11 cellular contexts compared by ENCODE assay signal in genomic region chr19:15508035-15508710, GRCh38. TPM values are rescaled to one million over a fixed set of nuclear protein-coding genes. Genes with fewer than 3 reads are reported as not detected.
DNase-seq lines count a peak whose midpoint lies in the region; ATAC-seq, FAIRE-seq and TF ChIP-seq lines count a peak whose summit lies in the region.
"Had no signal": no experiment of that assay in that cellular context is flagged by ENCODE, and none has a peak within 500 bp of the region (broad histone marks: within the 10 kb centered on the region; RNA-seq: fewer than 3 reads in every experiment).

TSS of gene CYP4F22 (plus strand) at chr19:15508525. CDS start at chr19:15525337, 16,812 bp downstream.

- H3K9me3 ChIP-seq in keratinocyte (ENCODE audit: control insufficient read depth, low read depth, low read length) (no peaks in the 10 kb centered on the region), testis (no peaks in the 10 kb centered on the region)

- H3K79me2 ChIP-seq in keratinocyte (ENCODE audit: control insufficient read depth, insufficient read depth, low read length) = no peaks in the 10 kb centered on the region

- H3K36me3 Mint-ChIP-seq in activated T-cell treated with anti-CD3 and anti-CD28 coated beads, Interleukin-2, amount 50 U/mL, for 4 hours (ENCODE audit: insufficient read depth) = no peaks in the 10 kb centered on the region

- H3K4me3 Mint-ChIP-seq in activated T-cell treated with anti-CD3 and anti-CD28 coated beads, Interleukin-2, amount 50 U/mL, for 4 hours = peak within 1 kb of the TSS; percentile 78
- H3K4me3 Mint-ChIP-seq: nephron progenitor cell had no signal

- no peak within 1 kb of the TSS for H2AFZ ChIP-seq in keratinocyte (ENCODE audit: control insufficient read depth, low read length)

- dilution Hi-C loops in keratinocyte (cut with MboI; ENCODE audit: extremely low pct_ligation_motif_present, low sequenced_read_pairs) = no loop called here

- H3K9ac ChIP-seq in keratinocyte (ENCODE audit: control insufficient read depth, extremely low read depth, insufficient read depth, low read length) = no peak within 1 kb of the TSS

- intact Hi-C loops in testis (cut with DNase I; ENCODE audit: low total_unique reads) = no loop called here

- peaks cover 10% of the 10 kb centered on the region for H3K27me3 Mint-ChIP-seq in activated T-cell treated with anti-CD3 and anti-CD28 coated beads, Interleukin-2, amount 50 U/mL, for 4 hours (ENCODE audit: low read depth)

- H3K36me3 ChIP-seq in keratinocyte (ENCODE audit: control insufficient read depth in 2 of 2, extremely low read depth in 1 of 2, insufficient read depth in 2 of 2, low read length in 2 of 2) (no peaks in the 10 kb centered on the region), testis (ENCODE audit: low read depth, missing control alignments) (no peaks in the 10 kb centered on the region)

- peak; percentile 67 to 68 for ATAC-seq in activated T-cell treated with anti-CD3 and anti-CD28 coated beads, Interleukin-2, amount 50 U/mL, for 4 hours
- ATAC-seq in GM19035 (IDR thresholded peaks at IDR 0.05; ENCODE audit: unreplicated experiment) = no peak

- H4K20me1 ChIP-seq in keratinocyte (ENCODE audit: control insufficient read depth, extremely low read depth, insufficient read depth, low read length) = no peaks in the 10 kb centered on the region

- H3K27ac ChIP-seq in keratinocyte (ENCODE audit: control insufficient read depth, insufficient read depth, low read length) (no peak within 1 kb of the TSS), testis (no peak within 1 kb of the TSS)

- 4 to 5% methylated on average over 25 to 52 of the region's 52 CpGs for WGBS in testis, 2 donors

- DNase-seq in activated T-cell treated with anti-CD3 and anti-CD28 coated beads for 48 hours (ENCODE audit: low read depth) (peak; percentile 8), activated T-cell treated with anti-CD3 and anti-CD28 coated beads for 4 hours (no peak), keratinocyte (ENCODE audit: low read depth, low spot score) (no peak), testis (no peak), NCI-H446 (lab: John Stamatoyannopoulos, UW) (no peak), mucosa of gallbladder (ENCODE audit: low spot score) (no peak)
- DNase-seq in activated T-cell treated with anti-CD3 and anti-CD28 coated beads, Interleukin-2, amount 50 U/mL, for 4 hours = no peak
- DNase-seq: foreskin melanocyte, NCI-H2171 treated with DMSO at 0.1 percent for 48 hours, nephron progenitor cell had no signal

- H3K4me2 ChIP-seq in keratinocyte (ENCODE audit: control insufficient read depth, extremely low read depth, insufficient read depth, low read depth, low read length) = peak within 1 kb of the TSS; percentile 25

- TF ChIP-seq CTCF in keratinocyte (optimal IDR thresholded peaks at IDR 0.05 in 1 of 3, IDR thresholded peaks at IDR 0.05 in 1 of 3, conservative IDR thresholded peaks at IDR 0.05 in 1 of 3; ENCODE audit: extremely low read depth in 1 of 3, insufficient read depth in 2 of 3, low read length in 3 of 3) = no peak
- TF ChIP-seq CTCF in testis (IDR thresholded peaks at IDR 0.05) = no peak

- H3K4me1 ChIP-seq in keratinocyte (ENCODE audit: control insufficient read depth, extremely low read depth, insufficient read depth, low read length) (no peaks in the 10 kb centered on the region), testis (peaks cover 4% of the 10 kb centered on the region)

- H3K4me3 ChIP-seq in keratinocyte (ENCODE audit: control insufficient read depth in 2 of 3, extremely low read depth in 1 of 3, insufficient read depth in 2 of 3, low read depth in 1 of 3, low read length in 3 of 3) (no peak within 1 kb of the TSS), testis (peak within 1 kb of the TSS; percentile 15 to 45)

- TF ChIP-seq POLR2A in testis (IDR thresholded peaks at IDR 0.05) = no peak

- H3K9me1 ChIP-seq in keratinocyte (ENCODE audit: control insufficient read depth, extremely low read depth, insufficient read depth, low read length) = no peaks in the 10 kb centered on the region

- H3K4me1 Mint-ChIP-seq in activated T-cell treated with anti-CD3 and anti-CD28 coated beads, Interleukin-2, amount 50 U/mL, for 4 hours (ENCODE audit: low read depth) = peaks cover 22% of the 10 kb centered on the region
- H3K4me1 Mint-ChIP-seq: nephron progenitor cell had no signal

- H3K9me3 Mint-ChIP-seq in activated T-cell treated with anti-CD3 and anti-CD28 coated beads, Interleukin-2, amount 50 U/mL, for 4 hours = no peaks in the 10 kb centered on the region

- H3K27me3 ChIP-seq in keratinocyte (ENCODE audit: control insufficient read depth, extremely low read depth, insufficient read depth, low read length) = peaks cover 37% of the 10 kb centered on the region
- no peaks in the 10 kb centered on the region for H3K27me3 ChIP-seq in testis

- FAIRE-seq in keratinocyte (lab: Jason Lieb, UNC) = no peak

RNA-seq across cellular contexts. Expression of gene CYP4F22, which starts in this region (rescaled TPM):
- total RNA-seq in activated T-cell treated with anti-CD3 and anti-CD28 coated beads, Interleukin-2, amount 50 U/mL, for 4 hours = under 1 TPM; 0.57 to 0.82 (median 0.78) TPM
- polyA plus RNA-seq in keratinocyte (0.43 to 0.62 TPM (median 0.59 TPM) in 3 replicates), testis (ENCODE audit: insufficient read depth, low read depth, low replicate concordance) (2.5 TPM)
- polyA plus RNA-seq in keratinocyte (2011; ENCODE audit: low read depth) = 11.5 TPM
- polyA plus RNA-seq in keratinocyte (2011; cell fraction: cytosol; rRNA removed) = 0.29 and 0.45 TPM in 2 replicates
- 1.7 and 1.8 TPM in 2 replicates for polyA plus RNA-seq in keratinocyte (2011; cell fraction: nucleus; rRNA removed)
- 0.66 and 31.2 TPM in 2 replicates for polyA plus RNA-seq in keratinocyte (2012; ENCODE audit: low replicate concordance)
- polyA minus RNA-seq in keratinocyte = 0.67 to 1.7 TPM (median 1.1 TPM) in 3 replicates
- polyA minus RNA-seq in keratinocyte (2011; cell fraction: cytosol; rRNA and poly(A)+ RNA removed) = 0.96 TPM
- polyA minus RNA-seq in keratinocyte (2011; cell fraction: nucleus; rRNA and poly(A)+ RNA removed) = 2.6 and 3.2 TPM in 2 replicates
- total RNA-seq in testis (1 to 10 TPM; 2.1 to 5.8 TPM), mucosa of gallbladder (0.17 TPM)

Comparison
In these comparisons a context has a peak if more than half of its experiments do, and no peak if none do; other contexts are left out.
1. Peak in ATAC-seq in activated T-cell treated with anti-CD3 and anti-CD28 coated beads, Interleukin-2, amount 50 U/mL, for 4 hours; RNA of the gene not detected or under 1 TPM.
2. H3K4me3 ChIP-seq: peak in testis (2 of 2); none in keratinocyte (0 of 3).